In genomic region chr5:463952-464351, GRCh38 we compare ENCODE assay signal across 11 cellular contexts. TPM values are rescaled to one million over a fixed set of nuclear protein-coding genes. Genes with fewer than 3 reads are reported as not detected.
A peak's percentile ranks its signal among the peaks of the same experiment; 100 is the strongest.
DNase-seq lines count a peak whose midpoint lies in the region; ATAC-seq, FAIRE-seq and TF ChIP-seq lines count a peak whose summit lies in the region.
"Had no signal": no experiment of that assay in that cellular context is flagged by ENCODE, and none has a peak within 500 bp of the region (broad histone marks: within the 10 kb centered on the region; RNA-seq: fewer than 3 reads in every experiment).

No MANE protein-coding gene starts in this region.

- H3K27me3 ChIP-seq in gastroesophageal sphincter = no peaks in the 10 kb centered on the region
- H3K27me3 ChIP-seq: left lung had no signal

- no peak for TF ChIP-seq EP300 in gastroesophageal sphincter (IDR thresholded peaks at IDR 0.05)

- no peak overlapping the region for H3K4me3 ChIP-seq in gastroesophageal sphincter
- H3K4me3 ChIP-seq: left lung had no signal

- H3K4me1 ChIP-seq in gastroesophageal sphincter = no peaks in the 10 kb centered on the region
- H3K4me1 ChIP-seq: left lung had no signal

- no peaks in the 10 kb centered on the region for H3K9me3 ChIP-seq in gastroesophageal sphincter
- H3K9me3 ChIP-seq: left lung had no signal

- ATAC-seq in activated naive CD8-positive, alpha-beta T cell treated with anti-CD3 and anti-CD28 coated beads, Interleukin-2, amount 50 U/mL, for 24 hours = no peak
- ATAC-seq in gastroesophageal sphincter = no peak
- ATAC-seq: left lung had no signal

- H3K9me3 Mint-ChIP-seq in activated CD4-positive, alpha-beta T cell treated with anti-CD3 and anti-CD28 coated beads, Interleukin-2, amount 10 ng/mL, durations not matched to agents 7 days and 5 days = no peaks in the 10 kb centered on the region
- H3K9me3 Mint-ChIP-seq in activated naive CD8-positive, alpha-beta T cell treated with anti-CD3 and anti-CD28 coated beads, Interleukin-2, amount 50 U/mL, for 24 hours = no peaks in the 10 kb centered on the region

- H3K27ac Mint-ChIP-seq in activated CD4-positive, alpha-beta T cell treated with anti-CD3 and anti-CD28 coated beads, Interleukin-2, amount 10 ng/mL, durations not matched to agents 7 days and 5 days = peak overlapping the region; percentile 39
- peak overlapping the region; percentile 83 for H3K27ac Mint-ChIP-seq in activated naive CD8-positive, alpha-beta T cell treated with anti-CD3 and anti-CD28 coated beads, Interleukin-2, amount 50 U/mL, for 24 hours

- 64 to 74% methylated on average over 5 to 16 of the region's 18 CpGs for WGBS in gastroesophageal sphincter (ENCODE audit: low coverage in 1 of 2), 2 donors

- POLR2A ChIA-PET in activated CD4-positive, alpha-beta T cell treated with anti-CD3 and anti-CD28 coated beads, Interleukin-2, amount 10 ng/mL, durations not matched to agents 7 days and 5 days (lab: Charles Lee) = no interaction called here

- CTCF ChIA-PET in activated CD4-positive, alpha-beta T cell treated with anti-CD3 and anti-CD28 coated beads, Interleukin-2, amount 10 ng/mL, durations not matched to agents 7 days and 5 days (lab: Charles Lee) = no interaction called here

- in situ Hi-C loops in GM13977 (cut with MboI; ENCODE audit: low pct_unique_long_range_greater_than_20kb, low sequenced_read_pairs, unreplicated experiment) = no loop called here

- DNase-seq in GM13977 (ENCODE audit: low spot score) = peak; percentile 42
- DNase-seq in activated CD4-positive, alpha-beta T cell treated with anti-CD3 and anti-CD28 coated beads, Interleukin-2, amount 10 ng/mL, durations not matched to agents 7 days and 5 days = peak; percentile 67
- DNase-seq in activated naive CD8-positive, alpha-beta T cell treated with anti-CD3 and anti-CD28 coated beads, Interleukin-2, amount 50 U/mL, for 24 hours = peak; percentile 49
- peak; percentile 96 for DNase-seq in stimulated activated CD4-positive, alpha-beta T cell treated with anti-CD3 and anti-CD28 coated beads, Interleukin-2, amount 100 ng/mL, for 4 hours (ENCODE audit: low read depth)
- no peak for DNase-seq in NCI-H128 (lab: John Stamatoyannopoulos, UW; ENCODE audit: unreplicated experiment)
- no peak for DNase-seq in H54 (ENCODE audit: insufficient read length, low spot score)
- DNase-seq in cerebellar cortex (ENCODE audit: low spot score) = no peak
- DNase-seq: NCI-H2081 treated with DMSO at 0.1 percent for 48 hours had no signal

- H3K27me3 Mint-ChIP-seq in activated CD4-positive, alpha-beta T cell treated with anti-CD3 and anti-CD28 coated beads, Interleukin-2, amount 10 ng/mL, durations not matched to agents 7 days and 5 days = no peaks in the 10 kb centered on the region
- H3K27me3 Mint-ChIP-seq in activated naive CD8-positive, alpha-beta T cell treated with anti-CD3 and anti-CD28 coated beads, Interleukin-2, amount 50 U/mL, for 24 hours = no peaks in the 10 kb centered on the region

- no peak overlapping the region for H3K27ac ChIP-seq in gastroesophageal sphincter
- H3K27ac ChIP-seq: left lung had no signal

- H3K4me1 Mint-ChIP-seq in activated CD4-positive, alpha-beta T cell treated with anti-CD3 and anti-CD28 coated beads, Interleukin-2, amount 10 ng/mL, durations not matched to agents 7 days and 5 days = peaks cover 38% of the 10 kb centered on the region
- H3K4me1 Mint-ChIP-seq in activated naive CD8-positive, alpha-beta T cell treated with anti-CD3 and anti-CD28 coated beads, Interleukin-2, amount 50 U/mL, for 24 hours = peaks cover 51% of the 10 kb centered on the region

- TF ChIP-seq POLR2A in H54 (IDR thresholded peaks at IDR 0.05; ENCODE audit: low read depth, low read length) (no peak), gastroesophageal sphincter (IDR thresholded peaks at IDR 0.05) (no peak)

- TF ChIP-seq CTCF in GM13977 (IDR thresholded peaks at IDR 0.05; ENCODE audit: extremely low read depth, insufficient read depth, missing control alignments) (no peak), gastroesophageal sphincter (IDR thresholded peaks at IDR 0.05) (no peak)

- H3K36me3 Mint-ChIP-seq in activated CD4-positive, alpha-beta T cell treated with anti-CD3 and anti-CD28 coated beads, Interleukin-2, amount 10 ng/mL, durations not matched to agents 7 days and 5 days (ENCODE audit: low read depth) = peaks cover 51% of the 10 kb centered on the region
- peaks cover 50% of the 10 kb centered on the region for H3K36me3 Mint-ChIP-seq in activated naive CD8-positive, alpha-beta T cell treated with anti-CD3 and anti-CD28 coated beads, Interleukin-2, amount 50 U/mL, for 24 hours (ENCODE audit: low read depth)

- H3K36me3 ChIP-seq in gastroesophageal sphincter = peaks cover 0 to 88% of the 10 kb centered on the region in 2 donors

- no peak overlapping the region for H3K4me3 Mint-ChIP-seq in activated CD4-positive, alpha-beta T cell treated with anti-CD3 and anti-CD28 coated beads, Interleukin-2, amount 10 ng/mL, durations not matched to agents 7 days and 5 days
- H3K4me3 Mint-ChIP-seq in activated naive CD8-positive, alpha-beta T cell treated with anti-CD3 and anti-CD28 coated beads, Interleukin-2, amount 50 U/mL, for 24 hours = peak overlapping the region; percentile 10

- no peak for FAIRE-seq in H54 (lab: Jason Lieb, UNC)
- FAIRE-seq: GM19239 had no signal

RNA-seq across cellular contexts. Expression of gene EXOC3, which starts 21.0 kb away (rescaled TPM):
- total RNA-seq in activated CD4-positive, alpha-beta T cell treated with anti-CD3 and anti-CD28 coated beads, Interleukin-2, amount 10 ng/mL, durations not matched to agents 7 days and 5 days = 10 to 100 TPM; 65.5 to 79.0 TPM
- total RNA-seq in gastroesophageal sphincter = 10 to 100 TPM; 46.4 to 92.7 (median 60.3) TPM

Comparison
In these comparisons a context has a peak if more than half of its experiments do, and no peak if none do; other contexts are left out.
1. DNase-seq: peak in GM13977 (single experiment), activated CD4-positive, alpha-beta T cell treated with anti-CD3 and anti-CD28 coated beads, Interleukin-2, amount 10 ng/mL, durations not matched to agents 7 days and 5 days (single experiment), activated naive CD8-positive, alpha-beta T cell treated with anti-CD3 and anti-CD28 coated beads, Interleukin-2, amount 50 U/mL, for 24 hours (single experiment) and stimulated activated CD4-positive, alpha-beta T cell treated with anti-CD3 and anti-CD28 coated beads, Interleukin-2, amount 100 ng/mL, for 4 hours (single experiment); none in NCI-H128 (single experiment), H54 (single experiment) and cerebellar cortex (single experiment).